In genomic region chr6:42450314-42451145, GRCh38 we compare ENCODE assay signal across 8 cellular contexts. TPM values are rescaled to one million over a fixed set of nuclear protein-coding genes. Genes with fewer than 3 reads are reported as not detected.
DNase-seq lines count a peak whose midpoint lies in the region; ATAC-seq, FAIRE-seq and TF ChIP-seq lines count a peak whose summit lies in the region.

No MANE protein-coding gene starts in this region.

- peaks cover 26% of the 10 kb centered on the region for H3K4me1 ChIP-seq in HEK293 (ENCODE audit: control insufficient read depth, insufficient read depth, low read length)
- peaks cover 12% of the 10 kb centered on the region for H3K4me1 ChIP-seq in fibroblast of lung (ENCODE audit: control insufficient read depth, extremely low read depth, insufficient read depth, low read length)
- peaks cover 0 to 6% (median 4%) of the 10 kb centered on the region in 3 donors for H3K4me1 ChIP-seq in pancreas

- POLR2A ChIA-PET in HEK293 (lab: Yijun Ruan, JAX), result interaction anchor here (0.6 to 0.7 kb wide), 2 partner anchors 9 to 97 kb away, joined by 4 to 5 read pairs; no protein-coding TSS in a partner anchor

- CTCF ChIA-PET in HEK293 (lab: Yijun Ruan, JAX), result interaction anchor here (0.6 to 2.2 kb wide), 6 partner anchors 11 to 82 kb away, joined by 3 to 11 read pairs (median 4); no protein-coding TSS in a partner anchor

- peak overlapping the region; percentile 99 for H3K4me3 Mint-ChIP-seq in activated CD4-positive, alpha-beta T cell treated with anti-CD3 and anti-CD28 coated beads, Interleukin-2, amount 10 ng/mL, durations not matched to agents 24 days and 14 days

- no peak for ATAC-seq in pancreas
- no peak for ATAC-seq in GM21529 (IDR thresholded peaks at IDR 0.05; ENCODE audit: unreplicated experiment)

- H3K4me3 ChIP-seq in HEK293 (ENCODE audit: low read depth, low read length), result peak overlapping the region; percentile 60
- peak overlapping the region; percentile 75 to 92 (median 88) for H3K4me3 ChIP-seq in fibroblast of lung (replicated peaks in 1 of 4; ENCODE audit: control extremely low read depth in 1 of 4, insufficient read depth in 1 of 4, low read depth in 3 of 4, low read length in 4 of 4)
- H3K4me3 ChIP-seq in pancreas, result peak overlapping the region; percentile 53 to 87 (median 64)

- peaks cover 11% of the 10 kb centered on the region for H3K27me3 Mint-ChIP-seq in activated CD4-positive, alpha-beta T cell treated with anti-CD3 and anti-CD28 coated beads, Interleukin-2, amount 10 ng/mL, durations not matched to agents 24 days and 14 days

- no peaks in the 10 kb centered on the region for H3K9me3 Mint-ChIP-seq in activated CD4-positive, alpha-beta T cell treated with anti-CD3 and anti-CD28 coated beads, Interleukin-2, amount 10 ng/mL, durations not matched to agents 24 days and 14 days

- H3K27ac ChIP-seq in HEK293 (ENCODE audit: extremely low read depth, low read depth, low read length) (peak overlapping the region; percentile 76), fibroblast of lung (ENCODE audit: insufficient read depth, low read length) (peak overlapping the region; percentile 34), pancreas (peak overlapping the region in 1 of 4 donors; percentile 19)

- WGBS in pancreas, 2 donors, result 42 to 43% methylated on average over 20 to 21 of the region's 21 CpGs

- peak overlapping the region; percentile 84 for H3K4me2 ChIP-seq in fibroblast of lung (ENCODE audit: extremely low read depth, insufficient read depth, low read length)

- TF ChIP-seq CTCF in HEK293 (tag by site-specific recombination; IDR thresholded peaks at IDR 0.05), result no peak
- TF ChIP-seq CTCF in fibroblast of lung (conservative IDR thresholded peaks at IDR 0.05 in 1 of 2, IDR thresholded peaks at IDR 0.05 in 1 of 2; ENCODE audit: low read depth in 1 of 2, low read length in 2 of 2), result no peak
- TF ChIP-seq CTCF in pancreas (IDR thresholded peaks at IDR 0.05), result no peak

- H2AFZ ChIP-seq in fibroblast of lung (ENCODE audit: low read length), result peak overlapping the region; percentile 30

- H3K79me2 ChIP-seq in fibroblast of lung (ENCODE audit: control insufficient read depth, insufficient read depth, low read length), result peaks cover 59% of the 10 kb centered on the region

- DNase-seq in AG20443 (ENCODE audit: low spot score) (peak; percentile 45), fibroblast of lung (ENCODE audit: low read depth in 2 of 2) (peak; percentile 28 to 45), pancreas (peak in 1 of 6 donors; percentile 18), NCI-H146 treated with DMSO at 0.1 percent for 48 hours (lab: John Stamatoyannopoulos, UW; ENCODE audit: unreplicated experiment) (no peak), RCC 7860 (ENCODE audit: low spot score) (no peak)
- peak; percentile 77 for DNase-seq in activated CD4-positive, alpha-beta T cell treated with anti-CD3 and anti-CD28 coated beads, Interleukin-2, amount 10 ng/mL, durations not matched to agents 24 days and 14 days

- intact Hi-C loops in activated CD4-positive, alpha-beta T cell treated with anti-CD3 and anti-CD28 coated beads, Interleukin-2, amount 10 ng/mL, durations not matched to agents 24 days and 14 days (cut with micrococcal nuclease), result loop anchor here (1.0 to 10.0 kb wide), 10 partner anchors 26 to 722 kb away; partner anchors contain the start of genes MRPS10, SRF and TBCC
- intact Hi-C loops in pancreas (cut with DNase I), result no loop called here

- H3K9ac ChIP-seq in fibroblast of lung (ENCODE audit: insufficient read depth, low read length), result peak overlapping the region; percentile 13

- peaks cover 31% of the 10 kb centered on the region for H3K36me3 Mint-ChIP-seq in activated CD4-positive, alpha-beta T cell treated with anti-CD3 and anti-CD28 coated beads, Interleukin-2, amount 10 ng/mL, durations not matched to agents 24 days and 14 days (ENCODE audit: low read depth)

- no peaks in the 10 kb centered on the region for H3K27me3 ChIP-seq in fibroblast of lung (ENCODE audit: control insufficient read depth, insufficient read depth, low read length)
- H3K27me3 ChIP-seq in pancreas, result no peaks in the 10 kb centered on the region

- H3K9me3 ChIP-seq in HEK293 (ENCODE audit: control insufficient read depth, insufficient read depth, low read depth, low read length) (no peaks in the 10 kb centered on the region), fibroblast of lung (ENCODE audit: control insufficient read depth, insufficient read depth, low read depth, low read length) (no peaks in the 10 kb centered on the region), pancreas (no peaks in the 10 kb centered on the region)

- FAIRE-seq in pancreas (lab: Jason Lieb, UNC) (no peak), RCC 7860 (lab: Jason Lieb, UNC) (no peak)

- H3K36me3 ChIP-seq in HEK293 (ENCODE audit: control insufficient read depth in 2 of 2, insufficient read depth in 1 of 2, low read length in 2 of 2) (no peaks in the 10 kb centered on the region), fibroblast of lung (ENCODE audit: control insufficient read depth, insufficient read depth, low read length) (no peaks in the 10 kb centered on the region), pancreas (no peaks in the 10 kb centered on the region)

- H3K27ac Mint-ChIP-seq in activated CD4-positive, alpha-beta T cell treated with anti-CD3 and anti-CD28 coated beads, Interleukin-2, amount 10 ng/mL, durations not matched to agents 24 days and 14 days, result peak overlapping the region; percentile 97

- H4K20me1 ChIP-seq in fibroblast of lung (ENCODE audit: control insufficient read depth, extremely low read depth, insufficient read depth, low read length), result no peaks in the 10 kb centered on the region

- H3K4me1 Mint-ChIP-seq in activated CD4-positive, alpha-beta T cell treated with anti-CD3 and anti-CD28 coated beads, Interleukin-2, amount 10 ng/mL, durations not matched to agents 24 days and 14 days, result peaks cover 45% of the 10 kb centered on the region

TF ChIP-seq in HEK293, 187 proteins besides CTCF, POLR2A, EP300 and RAD21:
- TF ChIP-seq PRDM1 (tag by site-specific recombination; IDR thresholded peaks at IDR 0.05) (0 out of 2 replicates have a peak, but pooled peaks have one; percentile 13), HOXC10 (CRISPR knock-in tag; IDR thresholded peaks at IDR 0.05) (no peak), KLF9 (tag by site-specific recombination; IDR thresholded peaks at IDR 0.05; ENCODE audit: low read depth) (no peak), ZNF624 (tag by site-specific recombination; IDR thresholded peaks at IDR 0.05) (no peak), ZNF335 (tag by site-specific recombination; conservative IDR thresholded peaks at IDR 0.05) (peak; percentile 60), AEBP2 (tag by site-specific recombination; IDR thresholded peaks at IDR 0.05; ENCODE audit: borderline replicate concordance) (no peak), ZNF704 (tag by site-specific recombination; IDR thresholded peaks at IDR 0.05) (no peak), ZBTB10 (tag by site-specific recombination; IDR thresholded peaks at IDR 0.05) (no peak)

RNA-seq across cellular contexts. Expression of gene TRERF1, which starts 1.2 kb away (rescaled TPM):
- 37.0 and 37.3 TPM in 2 replicates for total RNA-seq in activated CD4-positive, alpha-beta T cell treated with anti-CD3 and anti-CD28 coated beads, Interleukin-2, amount 10 ng/mL, durations not matched to agents 24 days and 14 days
- total RNA-seq in fibroblast of lung, result 4.1 and 8.3 TPM in 2 replicates
- polyA plus RNA-seq in fibroblast of lung, result 6.3 and 8.1 TPM in 2 replicates
- 9.2 and 9.6 TPM in 2 replicates for polyA plus RNA-seq in fibroblast of lung (2012)
- polyA minus RNA-seq in fibroblast of lung (ENCODE audit: low replicate concordance), result 19.2 and 33.8 TPM in 2 replicates
- total RNA-seq in pancreas, result 1 to 10 TPM in 5 of 6 donors, under 1 TPM in 1; 0.94 to 2.5 (median 1.5) TPM
- polyA plus RNA-seq in pancreas, result 1 to 10 TPM; 1.3 to 2.3 TPM

Comparison
In these comparisons a context has a peak if more than half of its experiments do, and no peak if none do; other contexts are left out.
1. DNase-seq: peak in AG20443 (single experiment), activated CD4-positive, alpha-beta T cell treated with anti-CD3 and anti-CD28 coated beads, Interleukin-2, amount 10 ng/mL, durations not matched to agents 24 days and 14 days (single experiment) and fibroblast of lung (2 of 2); none in NCI-H146 treated with DMSO at 0.1 percent for 48 hours (single experiment) and RCC 7860 (single experiment).
2. Peak in every context shown above with its lines, with median percentiles within 50 percentile points of each other: H3K4me3 ChIP-seq.